ENCODE assay signal across 17 cellular contexts in the genomic region with DNA sequence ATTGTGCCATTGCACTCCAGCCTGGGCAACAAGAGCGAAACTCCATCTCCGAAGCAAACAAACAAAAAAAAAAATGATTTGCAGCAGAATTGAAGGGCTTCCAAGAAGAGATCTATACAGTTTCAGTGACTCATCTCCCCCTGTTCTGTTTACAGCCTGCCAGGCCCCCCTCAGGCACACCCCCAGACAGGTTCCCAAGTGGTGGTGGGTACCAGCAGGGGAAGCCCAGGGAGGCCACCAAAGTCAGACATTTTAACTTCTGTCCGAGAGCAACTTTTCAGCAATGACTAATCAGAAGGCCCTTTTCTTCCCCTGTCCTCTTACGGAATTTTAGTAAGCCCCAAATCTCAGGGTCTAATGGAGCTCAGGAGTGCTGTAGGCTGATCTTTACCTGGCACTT.
DNase-seq lines count a peak whose midpoint lies in the region; ATAC-seq and TF ChIP-seq lines count a peak whose summit lies in the region.
"Had no signal": no experiment of that assay in that cellular context is flagged by ENCODE, and none has a peak within 500 bp of the region (broad histone marks: within the 10 kb centered on the region; RNA-seq: fewer than 3 reads in every experiment).

No MANE protein-coding gene starts in this region.

- no peaks in the 10 kb centered on the region for H3K36me3 ChIP-seq in HEK293 (ENCODE audit: control insufficient read depth in 2 of 2, insufficient read depth in 1 of 2, low read length in 2 of 2)
- H3K36me3 ChIP-seq: cardiac muscle cell, heart left ventricle, left ventricle myocardium inferior, uterus had no signal

- DNase-seq in activated naive CD4-positive, alpha-beta T cell treated with anti-CD3 and anti-CD28 coated beads, Interleukin-2, amount 50 U/mL, for 16 hours: no peak
- peak; percentile 42 for DNase-seq in type B pancreatic cell (ENCODE audit: extremely low spot score, unreplicated experiment)
- DNase-seq in superior temporal gyrus (ENCODE audit: extremely low spot score): no peak
- no peak for DNase-seq in occipital lobe (lab: John Stamatoyannopoulos, UW)
- no peak for DNase-seq in CD4-positive, alpha-beta T cell
- DNase-seq: ACHN; activated naive CD4-positive, alpha-beta T cell treated with Interleukin-2 at 50 U/mL for 16 hours; heart left ventricle; left ventricle myocardium inferior; NCI-H187 treated with DMSO at 0.1 percent for 48 hours; SW 1271; uterus had no signal

- peaks cover 4% of the 10 kb centered on the region for H3K4me1 ChIP-seq in HEK293 (ENCODE audit: control insufficient read depth, insufficient read depth, low read length)
- H3K4me1 ChIP-seq: heart left ventricle, left ventricle myocardium inferior, uterus had no signal

- H3K9me3 ChIP-seq in HEK293 (ENCODE audit: control insufficient read depth, insufficient read depth, low read depth, low read length): no peaks in the 10 kb centered on the region
- H3K9me3 ChIP-seq in CD4-positive, alpha-beta T cell (ENCODE audit: control insufficient read depth, low read length): no peaks in the 10 kb centered on the region
- H3K9me3 ChIP-seq: uterus had no signal

- H3K4me3 Mint-ChIP-seq in activated naive CD4-positive, alpha-beta T cell treated with anti-CD3 and anti-CD28 coated beads, Interleukin-2, amount 50 U/mL, for 24 hours: no peak overlapping the region
- no peak overlapping the region for H3K4me3 Mint-ChIP-seq in type B pancreatic cell
- no peak overlapping the region for H3K4me3 Mint-ChIP-seq in CD4-positive, alpha-beta T cell

- POLR2A ChIA-PET in HEK293 (lab: Yijun Ruan, JAX): interaction anchor here (0.6 kb wide), 1 partner anchor 375 kb away, joined by 3 read pairs; no protein-coding TSS in a partner anchor
- POLR2A ChIA-PET in CD4-positive, alpha-beta T cell (lab: Charles Lee): interaction anchor here (0.7 kb wide), 1 partner anchor 14 kb away, joined by 3 read pairs; no protein-coding TSS in a partner anchor

- H3K27me3 Mint-ChIP-seq in activated naive CD4-positive, alpha-beta T cell treated with anti-CD3 and anti-CD28 coated beads, Interleukin-2, amount 50 U/mL, for 24 hours: peaks cover 4% of the 10 kb centered on the region
- H3K27me3 Mint-ChIP-seq in type B pancreatic cell: peaks cover 38% of the 10 kb centered on the region
- peaks cover 8% of the 10 kb centered on the region for H3K27me3 Mint-ChIP-seq in CD4-positive, alpha-beta T cell

- no peak overlapping the region for H3K27ac ChIP-seq in HEK293 (ENCODE audit: extremely low read depth, low read depth, low read length)
- H3K27ac ChIP-seq in CD4-positive, alpha-beta T cell (ENCODE audit: low read depth, low read length): no peak overlapping the region
- H3K27ac ChIP-seq: cardiac muscle cell, GM23248, heart left ventricle, left ventricle myocardium inferior, uterus had no signal

- H3K9me3 Mint-ChIP-seq in activated naive CD4-positive, alpha-beta T cell treated with anti-CD3 and anti-CD28 coated beads, Interleukin-2, amount 50 U/mL, for 24 hours: peaks cover 6% of the 10 kb centered on the region
- H3K9me3 Mint-ChIP-seq in type B pancreatic cell: no peaks in the 10 kb centered on the region
- H3K9me3 Mint-ChIP-seq in CD4-positive, alpha-beta T cell: no peaks in the 10 kb centered on the region

- no peaks in the 10 kb centered on the region for H3K27me3 ChIP-seq in CD4-positive, alpha-beta T cell (ENCODE audit: control insufficient read depth, insufficient read depth, low read length)
- H3K27me3 ChIP-seq: uterus had no signal

- peaks cover 2% of the 10 kb centered on the region for H3K36me3 Mint-ChIP-seq in activated naive CD4-positive, alpha-beta T cell treated with anti-CD3 and anti-CD28 coated beads, Interleukin-2, amount 50 U/mL, for 24 hours
- H3K36me3 Mint-ChIP-seq in type B pancreatic cell: no peaks in the 10 kb centered on the region
- H3K36me3 Mint-ChIP-seq in CD4-positive, alpha-beta T cell (ENCODE audit: low read depth): no peaks in the 10 kb centered on the region

- no peak overlapping the region for H3K4me3 ChIP-seq in HEK293 (ENCODE audit: low read depth, low read length)
- H3K4me3 ChIP-seq: cardiac muscle cell, GM23248, heart left ventricle, left ventricle myocardium inferior, uterus had no signal

- peak; percentile 38 for ATAC-seq in HG03354 (IDR thresholded peaks at IDR 0.05; ENCODE audit: poor library complexity, severe bottlenecking, unreplicated experiment)
- no peak for ATAC-seq in CD4-positive, alpha-beta T cell (ENCODE audit: poor library complexity)
- ATAC-seq: heart left ventricle had no signal

- no peaks in the 10 kb centered on the region for H3K4me1 Mint-ChIP-seq in activated naive CD4-positive, alpha-beta T cell treated with anti-CD3 and anti-CD28 coated beads, Interleukin-2, amount 50 U/mL, for 24 hours
- peaks cover 4% of the 10 kb centered on the region for H3K4me1 Mint-ChIP-seq in type B pancreatic cell (ENCODE audit: unreplicated experiment)
- no peaks in the 10 kb centered on the region for H3K4me1 Mint-ChIP-seq in CD4-positive, alpha-beta T cell (ENCODE audit: low read depth)

- peak overlapping the region; percentile 70 for H3K27ac Mint-ChIP-seq in activated naive CD4-positive, alpha-beta T cell treated with anti-CD3 and anti-CD28 coated beads, Interleukin-2, amount 50 U/mL, for 24 hours
- H3K27ac Mint-ChIP-seq in type B pancreatic cell: no peak overlapping the region
- H3K27ac Mint-ChIP-seq in CD4-positive, alpha-beta T cell: no peak overlapping the region

- intact Hi-C loops in CD4-positive, alpha-beta T cell (cut with DNase I, micrococcal nuclease): no loop called here

- TF ChIP-seq CTCF in HEK293 (tag by site-specific recombination; IDR thresholded peaks at IDR 0.05) (no peak), type B pancreatic cell (conservative IDR thresholded peaks at IDR 0.05) (no peak)
- no peak for TF ChIP-seq CTCF in CD4-positive, alpha-beta T cell (IDR thresholded peaks at IDR 0.05)

- CTCF ChIA-PET in HEK293 (lab: Yijun Ruan, JAX): interaction anchor here (0.9 to 1.1 kb wide), 2 partner anchors 57 to 62 kb away, joined by 5 to 10 read pairs; no protein-coding TSS in a partner anchor
- CTCF ChIA-PET in CD4-positive, alpha-beta T cell (lab: Charles Lee): no interaction called here

TF ChIP-seq in HEK293, 187 proteins besides CTCF, POLR2A, EP300 and RAD21:
- TF ChIP-seq ZNF155 (tag by site-specific recombination; IDR thresholded peaks at IDR 0.05): no peak
- no peak for TF ChIP-seq ZNF629 (tag by site-specific recombination; IDR thresholded peaks at IDR 0.05)
- TF ChIP-seq, protein P1, sequence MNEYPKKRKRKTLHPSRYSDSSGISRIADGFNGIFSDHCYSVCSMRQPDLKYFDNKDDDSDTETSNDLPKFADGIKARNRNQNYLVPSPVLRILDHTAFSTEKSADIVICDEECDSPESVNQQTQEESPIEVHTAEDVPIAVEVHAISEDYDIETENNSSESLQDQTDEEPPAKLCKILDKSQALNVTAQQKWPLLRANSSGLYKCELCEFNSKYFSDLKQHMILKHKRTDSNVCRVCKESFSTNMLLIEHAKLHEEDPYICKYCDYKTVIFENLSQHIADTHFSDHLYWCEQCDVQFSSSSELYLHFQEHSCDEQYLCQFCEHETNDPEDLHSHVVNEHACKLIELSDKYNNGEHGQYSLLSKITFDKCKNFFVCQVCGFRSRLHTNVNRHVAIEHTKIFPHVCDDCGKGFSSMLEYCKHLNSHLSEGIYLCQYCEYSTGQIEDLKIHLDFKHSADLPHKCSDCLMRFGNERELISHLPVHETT (tag by site-specific recombination; IDR thresholded peaks at IDR 0.05): no peak
- peak; percentile 79 for TF ChIP-seq GLIS1 (tag by site-specific recombination; IDR thresholded peaks at IDR 0.05)
- TF ChIP-seq ZNF777 (tag by site-specific recombination; IDR thresholded peaks at IDR 0.05; ENCODE audit: borderline replicate concordance): no peak
